In genomic region chr1:167056529-167057296, GRCh38 we compare ENCODE assay signal across 12 cellular contexts.
A peak's percentile ranks its signal among the peaks of the same experiment; 100 is the strongest.
DNase-seq lines count a peak whose midpoint lies in the region; ATAC-seq and TF ChIP-seq lines count a peak whose summit lies in the region.
"Had no signal": no experiment of that assay in that cellular context is flagged by ENCODE, and none has a peak within 500 bp of the region (broad histone marks: within the 10 kb centered on the region; RNA-seq: fewer than 3 reads in every experiment).

No MANE protein-coding gene starts in this region.

- peak; percentile 5 for ATAC-seq in HG02884 (IDR thresholded peaks at IDR 0.05; ENCODE audit: unreplicated experiment)
- ATAC-seq in effector memory CD8-positive, alpha-beta T cell (replicated peaks) = no peak

- H3K27ac ChIP-seq in RWPE1 = no peak overlapping the region
- H3K27ac ChIP-seq: ovary, vagina had no signal

- DNase-seq in NCI-H146 (lab: John Stamatoyannopoulos, UW) (peak; percentile 81), NCI-H146 treated with DMSO at 0.1 percent for 48 hours (lab: John Stamatoyannopoulos, UW; ENCODE audit: unreplicated experiment) (no peak), NCI-H82 (lab: John Stamatoyannopoulos, UW) (peak; percentile 82), islet precursor cell (peak; percentile 42), GM20000 (ENCODE audit: low spot score) (no peak), RWPE1 (ENCODE audit: low spot score) (no peak)
- no peak for DNase-seq in effector memory CD8-positive, alpha-beta T cell
- DNase-seq: NCI-H2029, ovary had no signal

- CTCF ChIA-PET in RWPE1 (lab: Yijun Ruan, JAX) = interaction anchor here (0.6 to 9.8 kb wide), 6 partner anchors 9 to 184 kb away, joined by 3 to 119 read pairs (median 3); partner anchors contain the start of gene TADA1

- H3K9me3 Mint-ChIP-seq in effector memory CD8-positive, alpha-beta T cell = no peaks in the 10 kb centered on the region
- H3K9me3 Mint-ChIP-seq: memory B cell had no signal

- TF ChIP-seq CTCF in GM20000 (IDR thresholded peaks at IDR 0.05; ENCODE audit: extremely low read depth, missing control alignments) = no peak
- no peak for TF ChIP-seq CTCF in RWPE1 (conservative IDR thresholded peaks at IDR 0.05; ENCODE audit: low read depth)

- H3K36me3 Mint-ChIP-seq in effector memory CD8-positive, alpha-beta T cell (ENCODE audit: insufficient read depth) = peaks cover 5% of the 10 kb centered on the region
- H3K36me3 Mint-ChIP-seq: memory B cell had no signal

- H3K27ac Mint-ChIP-seq in effector memory CD8-positive, alpha-beta T cell = no peak overlapping the region
- H3K27ac Mint-ChIP-seq: memory B cell had no signal

- H3K4me3 Mint-ChIP-seq in effector memory CD8-positive, alpha-beta T cell = no peak overlapping the region
- H3K4me3 Mint-ChIP-seq: memory B cell had no signal

- H3K4me1 Mint-ChIP-seq in effector memory CD8-positive, alpha-beta T cell (ENCODE audit: low read depth in 2 of 2) = peaks cover 6 to 8% of the 10 kb centered on the region in 2 donors

- H3K27me3 Mint-ChIP-seq in effector memory CD8-positive, alpha-beta T cell = no peaks in the 10 kb centered on the region

- POLR2A ChIA-PET in RWPE1 (lab: Yijun Ruan, JAX; ENCODE audit: low non-redundant PET) = no interaction called here

Comparison
In these comparisons a context has a peak if more than half of its experiments do, and no peak if none do; other contexts are left out.
1. DNase-seq: peak in NCI-H146 (single experiment), NCI-H82 (single experiment) and islet precursor cell (single experiment); none in NCI-H146 treated with DMSO at 0.1 percent for 48 hours (single experiment), GM20000 (single experiment), RWPE1 (single experiment) and effector memory CD8-positive, alpha-beta T cell (0 of 3).